20 cellular contexts compared by ENCODE assay signal in genomic region chr11:61349189-61349751, GRCh38.
"Had no signal": no experiment of that assay in that cellular context is flagged by ENCODE, and none has a peak within 500 bp of the region (broad histone marks: within the 10 kb centered on the region; RNA-seq: fewer than 3 reads in every experiment).

No MANE protein-coding gene starts in this region.

- H3K9me3 Mint-ChIP-seq: brain; dendritic cell treated with granulocyte-macrophage colony-stimulating factor and Interleukin-4, amounts not matched to agents 40 ng/mL and 50 ng/mL, for 4 days; effector memory CD8-positive, alpha-beta T cell; WTC11 had no signal

- H3K4me1 ChIP-seq: foreskin keratinocyte, pancreas, tibial artery had no signal

- H3K27ac ChIP-seq: foreskin keratinocyte, pancreas, tibial artery, vagina had no signal

- H3K4me3 ChIP-seq: pancreas, tibial artery, vagina had no signal

- H3K9me3 ChIP-seq: pancreas, tibial artery, vagina had no signal

- H3K27me3 ChIP-seq: foreskin keratinocyte, pancreas, tibial artery, vagina had no signal

- ATAC-seq: effector memory CD8-positive, alpha-beta T cell; foreskin keratinocyte; WTC11 had no signal

- H3K27me3 Mint-ChIP-seq: activated naive CD8-positive, alpha-beta T cell; dendritic cell treated with granulocyte-macrophage colony-stimulating factor and Interleukin-4, amounts not matched to agents 40 ng/mL and 50 ng/mL, for 4 days; effector memory CD8-positive, alpha-beta T cell had no signal

- DNase-seq: activated CD4-positive, alpha-beta T cell treated with anti-CD3 and anti-CD28 coated beads for 48 hours; activated CD8-positive, alpha-beta memory T cell treated with anti-CD3 and anti-CD28 coated beads for 24 hours; activated gamma-delta T cell treated with Interleukin-2 at 50 U/mL for 16 hours; amygdala; effector memory CD8-positive, alpha-beta T cell; foreskin keratinocyte; glutamatergic neuron; hypothalamus; kidney; pancreas; retina; stimulated activated CD4-positive, alpha-beta T cell treated with anti-CD3 and anti-CD28 coated beads, Interleukin-2, amount 100 ng/mL, for 48 hours; stimulated activated naive CD4-positive, alpha-beta T cell; T-helper 2 cell; tibial artery had no signal

- FAIRE-seq: kidney, pancreas had no signal

- H3K4me1 Mint-ChIP-seq: WTC11 had no signal

- H3K4me3 Mint-ChIP-seq: activated naive CD8-positive, alpha-beta T cell; dendritic cell treated with granulocyte-macrophage colony-stimulating factor and Interleukin-4, amounts not matched to agents 40 ng/mL and 50 ng/mL, for 4 days; effector memory CD8-positive, alpha-beta T cell; WTC11 had no signal

- H3K27ac Mint-ChIP-seq: activated naive CD8-positive, alpha-beta T cell; effector memory CD8-positive, alpha-beta T cell; WTC11 had no signal
